Comparison of ENCODE assay signal across 1 cellular context in the genomic region with DNA sequence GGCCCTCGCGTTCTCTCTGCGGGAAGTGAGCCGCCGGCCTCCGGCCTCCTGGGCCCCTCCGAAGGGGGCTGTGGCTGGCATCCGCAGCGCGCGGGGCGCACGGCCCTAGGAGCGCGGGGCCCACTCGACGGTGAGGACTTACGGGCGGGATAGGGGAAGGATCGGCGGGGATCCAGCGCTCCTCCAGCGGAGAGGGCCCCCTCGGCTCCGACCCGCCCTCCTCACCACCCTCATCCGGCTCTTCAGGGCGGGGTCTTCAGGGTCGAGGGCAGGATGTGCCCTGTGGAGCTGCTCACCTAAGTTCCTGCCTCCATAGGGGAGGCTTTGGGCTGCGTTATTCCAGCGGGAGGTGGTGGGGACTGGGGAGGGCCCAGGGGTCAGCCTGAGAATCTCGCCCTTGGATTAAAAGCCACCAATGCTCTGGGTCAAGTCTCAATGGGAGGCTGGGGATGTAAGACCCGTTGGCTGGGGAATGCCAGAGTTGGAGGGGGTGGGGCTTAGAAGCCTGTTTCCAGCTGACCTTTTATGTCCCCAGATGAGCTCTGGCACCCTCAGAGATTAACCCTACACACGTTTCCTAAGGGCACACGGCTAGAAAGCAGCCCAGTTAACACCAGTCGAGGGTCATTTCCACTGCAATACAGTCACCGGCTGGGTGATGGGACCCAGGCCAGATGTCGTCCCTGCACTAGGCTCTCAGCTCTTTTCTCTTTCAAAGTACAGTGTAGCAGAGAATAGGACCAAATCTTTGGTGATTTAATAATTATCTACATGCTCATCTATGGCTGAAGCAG.
TF ChIP-seq lines count a peak whose summit lies in the region.

No MANE protein-coding gene starts in this region.

TF ChIP-seq in IMR-90, 13 proteins besides CTCF, POLR2A, EP300 and RAD21 (continued from another document):
- TF ChIP-seq, protein P1, sequence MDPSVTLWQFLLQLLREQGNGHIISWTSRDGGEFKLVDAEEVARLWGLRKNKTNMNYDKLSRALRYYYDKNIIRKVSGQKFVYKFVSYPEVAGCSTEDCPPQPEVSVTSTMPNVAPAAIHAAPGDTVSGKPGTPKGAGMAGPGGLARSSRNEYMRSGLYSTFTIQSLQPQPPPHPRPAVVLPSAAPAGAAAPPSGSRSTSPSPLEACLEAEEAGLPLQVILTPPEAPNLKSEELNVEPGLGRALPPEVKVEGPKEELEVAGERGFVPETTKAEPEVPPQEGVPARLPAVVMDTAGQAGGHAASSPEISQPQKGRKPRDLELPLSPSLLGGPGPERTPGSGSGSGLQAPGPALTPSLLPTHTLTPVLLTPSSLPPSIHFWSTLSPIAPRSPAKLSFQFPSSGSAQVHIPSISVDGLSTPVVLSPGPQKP (IDR thresholded peaks at IDR 0.05; ENCODE audit: borderline replicate concordance, low read depth, low read length) = no peak
- TF ChIP-seq CHD1 (IDR thresholded peaks at IDR 0.05; ENCODE audit: low read depth, low read length) = no peak; the same call in 1 of the 2 replicates
- TF ChIP-seq FOS (IDR thresholded peaks at IDR 0.05; ENCODE audit: low read depth, low read length) = no peak
- no peak for TF ChIP-seq NFE2L2 (IDR thresholded peaks at IDR 0.05; ENCODE audit: low read depth, low read length)
- no peak for TF ChIP-seq MXI1 (IDR thresholded peaks at IDR 0.05; ENCODE audit: borderline replicate concordance, low read depth, low read length)
